In genomic region chr9:70347046-70347445, GRCh38 we compare ENCODE assay signal across 25 cellular contexts.
DNase-seq lines count a peak whose midpoint lies in the region; ATAC-seq and TF ChIP-seq lines count a peak whose summit lies in the region.
"Had no signal": no experiment of that assay in that cellular context is flagged by ENCODE, and none has a peak within 500 bp of the region (broad histone marks: within the 10 kb centered on the region; RNA-seq: fewer than 3 reads in every experiment).

No MANE protein-coding gene starts in this region.

- H3K27ac ChIP-seq in dorsolateral prefrontal cortex (peak overlapping the region in 44 of 59 donors; percentile 3 to 82 (median 50)), tibial nerve (peak overlapping the region; percentile 4 to 85 (median 62)), ascending aorta (no peak overlapping the region)
- H3K27ac ChIP-seq: C4-2B, SK-N-MC had no signal

- H3K4me1 Mint-ChIP-seq in T-helper 17 cell: peaks cover 6% of the 10 kb centered on the region
- H3K4me1 Mint-ChIP-seq: B cell; CD8-positive, alpha-beta memory T cell had no signal

- peaks cover 0 to 36% (median 0%) of the 10 kb centered on the region in 3 donors for H3K36me3 ChIP-seq in tibial nerve
- peaks cover 13 to 44% of the 10 kb centered on the region in 2 donors for H3K36me3 ChIP-seq in ascending aorta

- no peak for DNase-seq in T-helper 17 cell
- DNase-seq in dorsolateral prefrontal cortex: peak in 2 of 10 donors; percentile 30 to 40
- peak; percentile 79 for DNase-seq in putamen (ENCODE audit: low spot score)
- no peak for DNase-seq in tibial nerve (ENCODE audit: low spot score in 2 of 2)
- DNase-seq in stimulated activated CD4-positive, alpha-beta T cell treated with anti-CD3 and anti-CD28 coated beads, Interleukin-4, amount 100 ng/mL, for 1 hour: no peak
- no peak for DNase-seq in COR-L47 (lab: John Stamatoyannopoulos, UW)
- DNase-seq in ascending aorta (ENCODE audit: low spot score in 2 of 2): no peak
- DNase-seq: Calu3; CD8-positive, alpha-beta memory T cell; DND-41; Kasumi-1; MV-4-11; NCI-H1105; NCI-H1436 treated with DMSO at 0.1 percent for 48 hours; NCI-H187 treated with DMSO at 0.1 percent for 48 hours; NCI-H2107; NCI-H446; NCI-H524 treated with DMSO at 0.1 percent for 48 hours; NCI-H774; SIG-M5 had no signal

- no peaks in the 10 kb centered on the region for H3K27me3 Mint-ChIP-seq in T-helper 17 cell
- H3K27me3 Mint-ChIP-seq: B cell; CD8-positive, alpha-beta memory T cell had no signal

- H3K36me3 Mint-ChIP-seq in T-helper 17 cell (ENCODE audit: low read depth): peaks cover 12% of the 10 kb centered on the region

- peak overlapping the region; percentile 69 for H3K27ac Mint-ChIP-seq in T-helper 17 cell
- H3K27ac Mint-ChIP-seq: B cell had no signal

- intact Hi-C loops in dorsolateral prefrontal cortex (cut with DNase I) (no loop called here), ascending aorta (cut with DNase I) (no loop called here)

- no peaks in the 10 kb centered on the region for H3K27me3 ChIP-seq in dorsolateral prefrontal cortex
- H3K27me3 ChIP-seq in tibial nerve: no peaks in the 10 kb centered on the region
- H3K27me3 ChIP-seq in ascending aorta: no peaks in the 10 kb centered on the region

- H3K4me3 Mint-ChIP-seq in T-helper 17 cell: no peak overlapping the region
- H3K4me3 Mint-ChIP-seq: B cell; CD8-positive, alpha-beta memory T cell had no signal

- TF ChIP-seq EP300 in tibial nerve (IDR thresholded peaks at IDR 0.05): peak in 1 of 2 donors; percentile 83

- peaks cover 0 to 12% (median 2%) of the 10 kb centered on the region in 4 donors for H3K4me1 ChIP-seq in tibial nerve
- no peaks in the 10 kb centered on the region for H3K4me1 ChIP-seq in ascending aorta

- TF ChIP-seq CTCF in dorsolateral prefrontal cortex (IDR thresholded peaks at IDR 0.05 in 54 of 56, conservative IDR thresholded peaks at IDR 0.05 in 2 of 56; ENCODE audit: low read depth in 1 of 56, partially characterized antibody in 56 of 56) (no peak), tibial nerve (IDR thresholded peaks at IDR 0.05) (no peak), ascending aorta (IDR thresholded peaks at IDR 0.05) (no peak)

- H3K4me3 ChIP-seq in dorsolateral prefrontal cortex (no peak overlapping the region), tibial nerve (no peak overlapping the region), ascending aorta (no peak overlapping the region)
- H3K4me3 ChIP-seq: K562, SK-N-MC had no signal

- no peak for ATAC-seq in T-helper 17 cell
- ATAC-seq: HepG2, K562 had no signal

- H3K9me3 ChIP-seq in T-helper 17 cell (ENCODE audit: control insufficient read depth, low read length, poor library complexity, severe bottlenecking) (no peaks in the 10 kb centered on the region), tibial nerve (no peaks in the 10 kb centered on the region), ascending aorta (no peaks in the 10 kb centered on the region)

- TF ChIP-seq POLR2A in tibial nerve (IDR thresholded peaks at IDR 0.05): peak in 1 of 2 donors; percentile 15

- WGBS in tibial nerve, 2 donors: 56 to 59% methylated on average over 2 of the region's 2 CpGs

Comparison
In these comparisons a context has a peak if more than half of its experiments do, and no peak if none do; other contexts are left out.
1. H3K27ac ChIP-seq: peak in dorsolateral prefrontal cortex (44 of 59) and tibial nerve (4 of 4); none in ascending aorta (0 of 2).